8 cellular contexts compared by ENCODE assay signal in the genomic region with DNA sequence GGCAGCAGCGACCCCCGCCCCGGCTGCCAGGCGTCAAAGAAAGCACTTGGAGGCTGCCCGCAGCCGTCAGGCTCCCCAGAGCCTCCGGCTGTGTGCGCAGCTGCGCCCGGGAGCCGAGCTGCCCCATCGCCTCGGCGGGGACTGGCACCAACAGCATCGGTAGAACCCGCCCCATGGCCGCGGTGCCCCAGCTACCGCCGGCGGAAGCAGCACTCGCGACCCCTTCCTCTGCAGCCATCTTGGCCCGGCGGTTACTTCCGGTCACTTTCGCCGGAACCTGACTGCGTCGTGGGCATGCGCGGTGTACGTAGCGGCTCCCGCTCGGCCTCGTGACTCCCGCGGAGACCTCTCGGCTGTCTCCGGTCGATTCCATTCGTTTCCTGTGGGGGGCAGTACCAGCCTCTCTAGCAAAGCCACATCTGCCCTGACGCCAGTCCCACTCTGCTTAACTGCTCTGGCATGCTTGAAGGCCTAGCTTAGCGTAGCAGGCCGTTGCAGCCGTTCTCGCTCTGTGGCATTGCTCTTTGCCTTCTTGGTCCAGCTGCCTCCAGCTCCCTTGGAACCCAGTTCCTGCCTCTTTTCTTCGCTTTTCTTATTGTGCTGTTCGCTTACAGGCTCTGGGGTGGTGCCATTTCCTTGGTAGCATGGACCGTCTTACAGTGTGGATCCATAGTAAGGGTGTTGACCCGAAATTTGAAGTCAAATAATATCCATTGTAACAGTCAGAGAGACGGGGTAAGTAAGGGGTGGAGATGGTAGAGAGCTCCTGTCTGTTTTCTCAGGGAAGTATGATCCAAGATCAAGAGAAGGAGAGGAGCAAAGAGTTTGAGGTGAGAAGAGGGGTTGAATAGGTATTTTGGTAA. TPM values are rescaled to one million over a fixed set of nuclear protein-coding genes. Genes with fewer than 3 reads are reported as not detected.
DNase-seq lines count a peak whose midpoint lies in the region; ATAC-seq, FAIRE-seq and TF ChIP-seq lines count a peak whose summit lies in the region.

A gene with protein sequence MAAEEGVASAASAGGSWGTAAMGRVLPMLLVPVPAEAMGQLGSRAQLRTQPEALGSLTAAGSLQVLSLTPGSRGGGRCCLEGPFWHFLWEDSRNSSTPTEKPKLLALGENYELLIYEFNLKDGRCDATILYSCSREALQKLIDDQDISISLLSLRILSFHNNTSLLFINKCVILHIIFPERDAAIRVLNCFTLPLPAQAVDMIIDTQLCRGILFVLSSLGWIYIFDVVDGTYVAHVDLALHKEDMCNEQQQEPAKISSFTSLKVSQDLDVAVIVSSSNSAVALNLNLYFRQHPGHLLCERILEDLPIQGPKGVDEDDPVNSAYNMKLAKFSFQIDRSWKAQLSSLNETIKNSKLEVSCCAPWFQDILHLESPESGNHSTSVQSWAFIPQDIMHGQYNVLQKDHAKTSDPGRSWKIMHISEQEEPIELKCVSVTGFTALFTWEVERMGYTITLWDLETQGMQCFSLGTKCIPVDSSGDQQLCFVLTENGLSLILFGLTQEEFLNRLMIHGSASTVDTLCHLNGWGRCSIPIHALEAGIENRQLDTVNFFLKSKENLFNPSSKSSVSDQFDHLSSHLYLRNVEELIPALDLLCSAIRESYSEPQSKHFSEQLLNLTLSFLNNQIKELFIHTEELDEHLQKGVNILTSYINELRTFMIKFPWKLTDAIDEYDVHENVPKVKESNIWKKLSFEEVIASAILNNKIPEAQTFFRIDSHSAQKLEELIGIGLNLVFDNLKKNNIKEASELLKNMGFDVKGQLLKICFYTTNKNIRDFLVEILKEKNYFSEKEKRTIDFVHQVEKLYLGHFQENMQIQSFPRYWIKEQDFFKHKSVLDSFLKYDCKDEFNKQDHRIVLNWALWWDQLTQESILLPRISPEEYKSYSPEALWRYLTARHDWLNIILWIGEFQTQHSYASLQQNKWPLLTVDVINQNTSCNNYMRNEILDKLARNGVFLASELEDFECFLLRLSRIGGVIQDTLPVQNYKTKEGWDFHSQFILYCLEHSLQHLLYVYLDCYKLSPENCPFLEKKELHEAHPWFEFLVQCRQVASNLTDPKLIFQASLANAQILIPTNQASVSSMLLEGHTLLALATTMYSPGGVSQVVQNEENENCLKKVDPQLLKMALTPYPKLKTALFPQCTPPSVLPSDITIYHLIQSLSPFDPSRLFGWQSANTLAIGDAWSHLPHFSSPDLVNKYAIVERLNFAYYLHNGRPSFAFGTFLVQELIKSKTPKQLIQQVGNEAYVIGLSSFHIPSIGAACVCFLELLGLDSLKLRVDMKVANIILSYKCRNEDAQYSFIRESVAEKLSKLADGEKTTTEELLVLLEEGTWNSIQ (N-terminal part only) (minus strand): TSS at position 253 of the 863 bp plus-strand sequence. CDS start 15 bp downstream, at position 238.

- WGBS in pancreas, 2 donors = 9 to 10% methylated on average over 49 to 53 of the region's 53 CpGs
- WGBS in tibial nerve, 2 donors = 10 to 15% methylated on average over 33 to 42 of the region's 53 CpGs

- peak within 1 kb of the TSS; percentile 96 for H3K4me3 ChIP-seq in GM12864 (ENCODE audit: low read depth, low read length)
- H3K4me3 ChIP-seq in SU-DHL-6 (ENCODE audit: insufficient read depth, low read length, poor library complexity, severe bottlenecking) = peak within 1 kb of the TSS; percentile 67
- peak within 1 kb of the TSS; percentile 92 to 100 (median 95) for H3K4me3 ChIP-seq in pancreas
- peak within 1 kb of the TSS; percentile 83 to 100 (median 88) for H3K4me3 ChIP-seq in tibial nerve

- intact Hi-C loops in Right ventricle myocardium inferior (cut with DNase I) (loop anchor here (1.0 kb wide), 2 partner anchors 48 to 75 kb away; partner anchors contain the start of genes B2M and PATL2), pancreas (cut with DNase I) (loop anchor here in 1 of 3 donors (10.0 kb wide), 1 partner anchor 71 kb away; the partner anchor contains the start of gene TRIM69)

- TF ChIP-seq CTCF in GM12864 (IDR thresholded peaks at IDR 0.05; ENCODE audit: low read depth, low read length, missing control alignments) (peak; percentile 95), SU-DHL-6 (IDR thresholded peaks at IDR 0.05; ENCODE audit: insufficient read depth, low read length, poor library complexity, severe bottlenecking) (peak; percentile 72), pancreas (IDR thresholded peaks at IDR 0.05) (peak; percentile 92 to 96 (median 95)), tibial nerve (IDR thresholded peaks at IDR 0.05) (peak; percentile 91 to 98 (median 97))

- peaks cover 2% of the 10 kb centered on the region; the same call in 1 of the 2 replicates for H3K36me3 ChIP-seq in SU-DHL-6 (ENCODE audit: low read length)
- H3K36me3 ChIP-seq in pancreas = peaks cover 0 to 11% (median 3%) of the 10 kb centered on the region in 3 donors
- peaks cover 0 to 19% (median 10%) of the 10 kb centered on the region in 3 donors for H3K36me3 ChIP-seq in tibial nerve

- ATAC-seq in HG02642 (IDR thresholded peaks at IDR 0.05; ENCODE audit: poor library complexity, unreplicated experiment) (peak; percentile 78), Right ventricle myocardium inferior (peak; percentile 99), pancreas (peak; percentile 95 to 98 (median 98))

- peak within 1 kb of the TSS; percentile 93 for H3K9ac ChIP-seq in SU-DHL-6 (ENCODE audit: low read length)

- peak; percentile 98 for DNase-seq in GM12864 (ENCODE audit: low read depth)
- DNase-seq in NCI-H1105 treated with DMSO at 0.1 percent for 48 hours (lab: John Stamatoyannopoulos, UW) = peak; percentile 91
- DNase-seq in activated naive CD8-positive, alpha-beta T cell treated with anti-CD3 and anti-CD28 coated beads, Interleukin-2, amount 50 U/mL, for 16 hours (ENCODE audit: low read depth, low spot score) = peak; percentile 94
- DNase-seq in Right ventricle myocardium inferior (ENCODE audit: missing footprints) = peak; percentile 99
- DNase-seq in pancreas = peak; percentile 97 to 99 (median 98)
- peak; percentile 96 to 98 for DNase-seq in tibial nerve (ENCODE audit: low spot score in 2 of 2)

- no peaks in the 10 kb centered on the region for H3K9me3 ChIP-seq in SU-DHL-6 (ENCODE audit: insufficient read depth, low read length)
- H3K9me3 ChIP-seq in pancreas = no peaks in the 10 kb centered on the region
- H3K9me3 ChIP-seq in tibial nerve = no peaks in the 10 kb centered on the region

- H3K4me1 ChIP-seq in pancreas (peaks cover 6 to 14% (median 8%) of the 10 kb centered on the region in 3 donors), tibial nerve (peaks cover 0 to 36% (median 18%) of the 10 kb centered on the region in 4 donors)

- H3K27ac ChIP-seq in SU-DHL-6 (ENCODE audit: low read depth, low read length) = peak within 1 kb of the TSS; percentile 89
- H3K27ac ChIP-seq in pancreas = peak within 1 kb of the TSS; percentile 96 to 98 (median 98)
- H3K27ac ChIP-seq in tibial nerve = peak within 1 kb of the TSS; percentile 81 to 99 (median 94)

- H4K20me1 ChIP-seq in SU-DHL-6 (ENCODE audit: low read depth, low read length) = no peaks in the 10 kb centered on the region

- H3F3A ChIP-seq in SU-DHL-6 (ENCODE audit: insufficient read depth) = peaks cover 36% of the 10 kb centered on the region

- H3K27me3 ChIP-seq in SU-DHL-6 (ENCODE audit: low read length) (no peaks in the 10 kb centered on the region), pancreas (no peaks in the 10 kb centered on the region), tibial nerve (no peaks in the 10 kb centered on the region)

- no peaks in the 10 kb centered on the region for H3K9me2 ChIP-seq in SU-DHL-6 (replicated peaks; ENCODE audit: insufficient read depth, low read length)

- H2AFZ ChIP-seq in SU-DHL-6 (ENCODE audit: low read depth, low read length, severe bottlenecking) = peak within 1 kb of the TSS; percentile 99

- peak; percentile 57 for FAIRE-seq in pancreas (lab: Jason Lieb, UNC)

- H3K4me2 ChIP-seq in SU-DHL-6 (ENCODE audit: low read depth, low read length, poor library complexity, severe bottlenecking) = peak within 1 kb of the TSS; percentile 90

- TF ChIP-seq EP300 in tibial nerve (IDR thresholded peaks at IDR 0.05) = peak; percentile 88 to 97

- H3K79me2 ChIP-seq in SU-DHL-6 (ENCODE audit: insufficient read depth, low read length) = peaks cover 19% of the 10 kb centered on the region

- peak; percentile 71 to 87 for TF ChIP-seq POLR2A in tibial nerve (IDR thresholded peaks at IDR 0.05)

RNA-seq across cellular contexts. Expression of the gene that starts here (rescaled TPM):
- total RNA-seq in Right ventricle myocardium inferior = 40.5 TPM
- total RNA-seq in pancreas = 10 to 100 TPM; 28.5 to 61.1 (median 38.0) TPM
- 10 to 100 TPM; 21.6 to 31.1 TPM for polyA plus RNA-seq in pancreas
- total RNA-seq in tibial nerve = 100 to 1,000 TPM in 2 of 4 donors, 10 to 100 TPM in 2; 65.5 to 157 (median 96.2) TPM

Comparison
In these comparisons a context has a peak if more than half of its experiments do, and no peak if none do; other contexts are left out.
1. Peak in every context shown above with its lines: DNase-seq, ATAC-seq, H3K4me3 ChIP-seq and H3K27ac ChIP-seq.